ENCODE assay signal across 8 cellular contexts in genomic region chr16:74607310-74607966, GRCh38. TPM values are rescaled to one million over a fixed set of nuclear protein-coding genes. Genes with fewer than 3 reads are reported as not detected.
DNase-seq lines count a peak whose midpoint lies in the region; ATAC-seq, FAIRE-seq and TF ChIP-seq lines count a peak whose summit lies in the region.

No MANE protein-coding gene starts in this region.

- H3K4me2 ChIP-seq in MM.1S (ENCODE audit: low read depth, low read length) (peak overlapping the region; percentile 63), H1 (ENCODE audit: insufficient read depth in 1 of 2, low read depth in 2 of 2, low read length in 2 of 2) (peak overlapping the region; percentile 84 to 87)

- no peak overlapping the region for H3K23ac ChIP-seq in H1 (ENCODE audit: insufficient read length)

- DNase-seq in GM12891 (ENCODE audit: insufficient read length, low spot score): no peak
- no peak for DNase-seq in MM.1S
- peak in 1 of 2 experiments; percentile 23 for DNase-seq in H1 (ENCODE audit: low read depth in 1 of 2, low spot score in 2 of 2)
- DNase-seq in ovary: no peak
- DNase-seq in kidney tubule cell (ENCODE audit: low spot score): no peak
- DNase-seq in HPDE6-E6E7 (ENCODE audit: extremely low spot score): no peak
- no peak for DNase-seq in medulla oblongata (ENCODE audit: extremely low spot score)

- intact Hi-C loops in ovary (cut with DNase I): no loop called here

- H3K18ac ChIP-seq in H1 (ENCODE audit: extremely low read depth, low read length): peak overlapping the region; percentile 79

- H2BK20ac ChIP-seq in H1 (ENCODE audit: low read length): no peak overlapping the region

- H3K36me3 ChIP-seq in MM.1S (replicated peaks; ENCODE audit: insufficient read depth, low read length) (no peaks in the 10 kb centered on the region), H1 (ENCODE audit: control insufficient read depth in 2 of 4, insufficient read depth in 4 of 4, low read length in 3 of 4) (no peaks in the 10 kb centered on the region), ovary (no peaks in the 10 kb centered on the region)

- 0 out of 2 replicates have a peak overlapping the region, but pooled peaks have one; percentile 8 for H2BK5ac ChIP-seq in H1 (ENCODE audit: low read depth, low read length)

- TF ChIP-seq POLR2A in GM12891 (IDR thresholded peaks at IDR 0.05; ENCODE audit: low read depth, low read length) (no peak), H1 (IDR thresholded peaks at IDR 0.05; ENCODE audit: control extremely low read depth in 1 of 2, low read depth in 2 of 2, low read length in 2 of 2) (no peak; a peak in 1 of 3 replicates), ovary (IDR thresholded peaks at IDR 0.05) (no peak)

- H2BK15ac ChIP-seq in H1 (ENCODE audit: low read length): no peak overlapping the region

- ATAC-seq in GM21528 (IDR thresholded peaks at IDR 0.05; ENCODE audit: low FRiP score, unreplicated experiment): peak; percentile 38

- peaks cover 4% of the 10 kb centered on the region for H3K23me2 ChIP-seq in H1 (ENCODE audit: low read depth, low read length)

- CTCF ChIA-PET in H1 (lab: Charles Lee; ENCODE audit: partially characterized antibody): interaction anchor here (1.4 to 1.8 kb wide), 3 partner anchors 15 to 255 kb away, joined by 5 to 8 read pairs (median 6); no protein-coding TSS in a partner anchor

- H2AK5ac ChIP-seq in H1 (ENCODE audit: low read depth, low read length): no peak overlapping the region

- TF ChIP-seq EP300 in H1 (IDR thresholded peaks at IDR 0.05; ENCODE audit: borderline replicate concordance in 1 of 2, low read depth in 2 of 2, low read length in 2 of 2) (no peak), ovary (IDR thresholded peaks at IDR 0.05) (no peak)

- FAIRE-seq in GM12891 (lab: Jason Lieb, UNC) (no peak), H1 (lab: Jason Lieb, UNC) (no peak)

- no peak for TF ChIP-seq CTCF in MM.1S (IDR thresholded peaks at IDR 0.05; ENCODE audit: low read length)
- no peak for TF ChIP-seq CTCF in H1 (IDR thresholded peaks at IDR 0.05; ENCODE audit: control extremely low read depth in 1 of 3, insufficient read depth in 1 of 3, low read depth in 1 of 3, low read length in 3 of 3)
- no peak for TF ChIP-seq CTCF in ovary (IDR thresholded peaks at IDR 0.05)

- H3K9me3 ChIP-seq in MM.1S (replicated peaks; ENCODE audit: insufficient read depth, low read length): no peaks in the 10 kb centered on the region
- no peaks in the 10 kb centered on the region for H3K9me3 ChIP-seq in H1 (ENCODE audit: insufficient read depth in 2 of 2, low read depth in 1 of 2, low read length in 1 of 2)
- H3K9me3 ChIP-seq in ovary: no peaks in the 10 kb centered on the region

- H3K9me2 ChIP-seq in MM.1S (replicated peaks; ENCODE audit: insufficient read depth, low read length): no peaks in the 10 kb centered on the region

- H2BK120ac ChIP-seq in H1 (replicated peaks; ENCODE audit: low read depth, low read length): peak overlapping the region; percentile 31

- no peak overlapping the region for H3K14ac ChIP-seq in H1 (ENCODE audit: insufficient read length)

- 18% methylated on average over 14 of the region's 14 CpGs; no CpG with 5 or more reads in 1 of the 2 experiments for WGBS in H1 (ENCODE audit: extremely low coverage in 1 of 2, insufficient coverage in 1 of 2, insufficient read length in 1 of 2, insufficient replicate concordance in 2 of 2, low coverage in 1 of 2, low lambda C conversion rate in 2 of 2, missing lambda C conversion rate in 1 of 2), 2 experiments
- 12 to 14% (median 13%) methylated on average over 14 of the region's 14 CpGs for WGBS in ovary, 3 donors

- H3K56ac ChIP-seq in H1 (replicated peaks; ENCODE audit: insufficient read length, low read depth, low read length): peak overlapping the region; percentile 16

- H2BK12ac ChIP-seq in H1 (ENCODE audit: low read depth, low read length): no peak overlapping the region; the same call in 1 of the 2 replicates

- H3K4me1 ChIP-seq in MM.1S (ENCODE audit: low read length) (no peaks in the 10 kb centered on the region), H1 (replicated peaks in 1 of 4; ENCODE audit: control insufficient read depth in 3 of 4, insufficient read depth in 4 of 4, low read length in 3 of 4) (peaks cover 2 to 7% (median 6%) of the 10 kb centered on the region in 4 experiments; a peak in 5 of 7 replicates), ovary (ENCODE audit: insufficient read depth) (peaks cover 2% of the 10 kb centered on the region)

- H3K79me1 ChIP-seq in H1 (ENCODE audit: low read depth, low read length): no peaks in the 10 kb centered on the region; the same call in 1 of the 2 replicates

- TF ChIP-seq RAD21 in H1 (IDR thresholded peaks at IDR 0.05 in 1 of 2, conservative IDR thresholded peaks at IDR 0.05 in 1 of 2; ENCODE audit: low read depth in 2 of 2, low read length in 2 of 2): no peak

- peak overlapping the region; percentile 20 for H4K5ac ChIP-seq in H1 (ENCODE audit: insufficient read length, low read depth, low read length)

- H2AFZ ChIP-seq in MM.1S (ENCODE audit: low read length) (peak overlapping the region; percentile 81), H1 (ENCODE audit: low read length) (peak overlapping the region; percentile 54; the same call in 1 of the 2 replicates)

- no peak overlapping the region for H4K91ac ChIP-seq in H1 (replicated peaks; ENCODE audit: insufficient read length, low read length)

- POLR2A ChIA-PET in H1 (lab: Charles Lee; ENCODE audit: partially characterized antibody): interaction anchor here (0.8 to 4.6 kb wide), 20 partner anchors 9 to 310 kb away, joined by 3 to 27 read pairs (median 4); partner anchors contain the start of gene RFWD3

- H4K8ac ChIP-seq in H1 (ENCODE audit: extremely low read depth, insufficient read depth, low read length): no peak overlapping the region

- peak overlapping the region; percentile 82; the same call in 1 of the 2 replicates for H3K9ac ChIP-seq in MM.1S (ENCODE audit: low read length)
- peak overlapping the region; percentile 37 to 96 (median 91) for H3K9ac ChIP-seq in H1 (replicated peaks in 1 of 4; ENCODE audit: extremely low read depth in 1 of 4, low read depth in 3 of 4, low read length in 3 of 4)

- H3K4ac ChIP-seq in H1 (replicated peaks; ENCODE audit: insufficient read length, low read depth, low read length): no peak overlapping the region

- no peaks in the 10 kb centered on the region for H3K27me3 ChIP-seq in MM.1S (replicated peaks; ENCODE audit: insufficient read depth, low read length)
- no peaks in the 10 kb centered on the region for H3K27me3 ChIP-seq in H1 (replicated peaks in 1 of 4; ENCODE audit: control insufficient read depth in 3 of 4, extremely low read depth in 1 of 4, insufficient read depth in 3 of 4, low read length in 3 of 4)
- no peaks in the 10 kb centered on the region for H3K27me3 ChIP-seq in ovary

- H3F3A ChIP-seq in MM.1S (ENCODE audit: insufficient read depth, low read length): no peaks in the 10 kb centered on the region

- H4K20me1 ChIP-seq in MM.1S (ENCODE audit: insufficient read depth, low read length) (no peaks in the 10 kb centered on the region), H1 (replicated peaks in 1 of 2; ENCODE audit: control insufficient read depth in 1 of 2, insufficient read depth in 2 of 2, low read length in 2 of 2) (peaks cover 0 to 7% of the 10 kb centered on the region in 2 experiments)

- H3K79me2 ChIP-seq in MM.1S (ENCODE audit: low read length) (peaks cover 43% of the 10 kb centered on the region), H1 (ENCODE audit: control insufficient read depth in 1 of 2, insufficient read depth in 2 of 2, low read length in 2 of 2) (peaks cover 25 to 41% of the 10 kb centered on the region in 2 experiments)

- no peak overlapping the region for H3K27ac ChIP-seq in MM.1S (ENCODE audit: low read length)
- peak overlapping the region; percentile 85; the same call in 1 of the 2 replicates for H3K27ac ChIP-seq in H1 (ENCODE audit: low read depth, low read length)
- H3K27ac ChIP-seq in ovary: peak overlapping the region; percentile 74 to 89

- peak overlapping the region; percentile 76 for H3K4me3 ChIP-seq in MM.1S (ENCODE audit: low read length)
- H3K4me3 ChIP-seq in H1 (ENCODE audit: extremely low read depth in 1 of 4, insufficient read depth in 2 of 4, low read depth in 3 of 4, low read length in 4 of 4): peak overlapping the region; percentile 71 to 92 (median 89)
- peak overlapping the region; percentile 97 for H3K4me3 ChIP-seq in ovary

TF ChIP-seq in GM12891, 5 proteins besides CTCF, POLR2A, EP300 and RAD21 (continues in another document):
- TF ChIP-seq POU2F2 (IDR thresholded peaks at IDR 0.05; ENCODE audit: low read depth, low read length) (no peak), PAX5 (IDR thresholded peaks at IDR 0.05; ENCODE audit: insufficient read depth, low read length, severe bottlenecking) (peak; percentile 87)

TF ChIP-seq in H1, 55 proteins besides CTCF, POLR2A, EP300 and RAD21 (continues in another document):
- TF ChIP-seq SIX5 (IDR thresholded peaks at IDR 0.05; ENCODE audit: low read depth, low read length): peak; percentile 48
- peak; percentile 88; the same call in 1 of the 2 replicates for TF ChIP-seq YY1 (IDR thresholded peaks at IDR 0.05; ENCODE audit: low read depth, low read length)

RNA-seq across cellular contexts. Expression of gene GLG1, which starts 0.5 kb away (rescaled TPM):
- polyA plus RNA-seq in GM12891 (2012; ENCODE audit: low read depth, missing spikeins): 24.9 TPM
- total RNA-seq in H1 (2021; fragmentation: NEBNext Ultra II Directional; extraction: Animal tissue kit (Norgen Biotek cat#: 25700)): 137 and 139 TPM in 2 replicates
- polyA plus RNA-seq in H1 (2011; rRNA removed) (51.6 and 53.4 TPM in 2 replicates), ovary (100 to 1,000 TPM in 1 of 2 donors, 10 to 100 TPM in 1; 90.3 to 168 TPM)
- 69.1 TPM for polyA plus RNA-seq in H1 (2011; cell fraction: cytosol; rRNA removed)
- 98.3 TPM for polyA plus RNA-seq in H1 (2011; cell fraction: nucleus; rRNA removed)
- 93.7 to 100 TPM (median 96.3 TPM) in 4 replicates for polyA plus RNA-seq in H1 (2012, experiment 1 of 2)
- polyA plus RNA-seq in H1 (2012, experiment 2 of 2): 11.2 TPM
- polyA plus RNA-seq in H1 (2013, experiment 1 of 2): 164 TPM
- polyA plus RNA-seq in H1 (2013, experiment 2 of 2): 136 TPM
- polyA minus RNA-seq in H1 (2011; rRNA and poly(A)+ RNA removed): 174 and 185 TPM in 2 replicates
- 91.2 TPM for polyA minus RNA-seq in H1 (2011; cell fraction: cytosol; rRNA and poly(A)+ RNA removed)
- 89.8 TPM for polyA minus RNA-seq in H1 (2011; cell fraction: nucleus; rRNA and poly(A)+ RNA removed)
- 100 to 1,000 TPM in 6 of 7 donors, 10 to 100 TPM in 1; 88.9 to 171 (median 154) TPM for total RNA-seq in ovary

RNA-seq across cellular contexts. Expression of gene RFWD3, which starts 59.2 kb away (rescaled TPM):
- 23.3 TPM for polyA plus RNA-seq in GM12891 (2012; ENCODE audit: low read depth, missing spikeins)
- 114 and 123 TPM in 2 replicates for total RNA-seq in H1 (2021; fragmentation: NEBNext Ultra II Directional; extraction: Animal tissue kit (Norgen Biotek cat#: 25700))
- polyA plus RNA-seq in H1 (2011; rRNA removed) (56.9 and 67.1 TPM in 2 replicates), ovary (10 to 100 TPM in 1 of 2 donors, 1 to 10 TPM in 1; 8.2 to 15.1 TPM)
- 71.6 TPM for polyA plus RNA-seq in H1 (2011; cell fraction: cytosol; rRNA removed)
- 55.1 TPM for polyA plus RNA-seq in H1 (2011; cell fraction: nucleus; rRNA removed)
- 53.4 to 71.3 TPM (median 68.7 TPM) in 4 replicates for polyA plus RNA-seq in H1 (2012, experiment 1 of 2)
- polyA plus RNA-seq in H1 (2012, experiment 2 of 2): 20.0 TPM
- polyA plus RNA-seq in H1 (2013, experiment 1 of 2): 57.0 TPM
- 51.1 TPM for polyA plus RNA-seq in H1 (2013, experiment 2 of 2)
- polyA minus RNA-seq in H1 (2011; rRNA and poly(A)+ RNA removed): 241 and 313 TPM in 2 replicates
- 85.3 TPM for polyA minus RNA-seq in H1 (2011; cell fraction: cytosol; rRNA and poly(A)+ RNA removed)
- polyA minus RNA-seq in H1 (2011; cell fraction: nucleus; rRNA and poly(A)+ RNA removed): 121 TPM
- 10 to 100 TPM in 6 of 7 donors, 1 to 10 TPM in 1; 9.9 to 25.0 (median 16.5) TPM for total RNA-seq in ovary
